In the genomic region with DNA sequence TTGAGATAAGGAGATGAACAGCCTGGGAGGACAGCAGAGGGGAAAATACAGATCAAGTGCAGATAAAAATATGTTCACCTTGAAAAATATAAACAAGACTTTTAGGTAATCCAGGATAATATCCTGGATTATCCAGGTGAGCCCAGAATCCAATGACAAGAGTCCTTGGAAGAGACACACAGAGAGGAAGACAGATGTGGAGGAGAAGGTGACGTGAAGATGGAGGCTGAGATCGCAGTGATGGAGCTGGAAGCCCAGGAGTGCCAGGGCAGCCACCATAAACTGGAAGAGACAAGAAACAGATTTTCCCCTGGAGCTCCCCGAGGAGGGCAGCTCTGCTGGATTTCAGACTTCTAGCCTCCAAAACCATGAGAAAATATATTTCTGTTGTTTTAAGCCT, we compare ENCODE assay signal across 22 cellular contexts.
DNase-seq lines count a peak whose midpoint lies in the region; ATAC-seq and TF ChIP-seq lines count a peak whose summit lies in the region.
"Had no signal": no experiment of that assay in that cellular context is flagged by ENCODE, and none has a peak within 500 bp of the region (broad histone marks: within the 10 kb centered on the region; RNA-seq: fewer than 3 reads in every experiment).

No MANE protein-coding gene starts in this region.

- H3K9me3 ChIP-seq in OCI-LY7 (ENCODE audit: low read length) = no peaks in the 10 kb centered on the region
- H3K9me3 ChIP-seq: Caco-2 had no signal

- CTCF ChIA-PET in OCI-LY7 (lab: Charles Lee; ENCODE audit: unreplicated experiment) = no interaction called here

- DNase-seq in SK-N-DZ (ENCODE audit: low spot score) (peak; percentile 67), caudate nucleus (lab: John Stamatoyannopoulos, UW) (no peak), progenitor cell of endocrine pancreas (ENCODE audit: low spot score, unreplicated experiment) (no peak), sciatic nerve (ENCODE audit: low spot score) (no peak), T1000 (lab: John Stamatoyannopoulos, UW) (no peak), OCI-LY7 (ENCODE audit: low spot score) (no peak)
- DNase-seq: Caco-2; CD8-positive, alpha-beta T cell; HCEC 1CT; KBM-7; MV-4-11; NCI-H1105; NCI-H1436 treated with DMSO at 0.1 percent for 48 hours; NCI-H187 treated with DMSO at 0.1 percent for 48 hours; NCI-H446; NCI-H524 treated with DMSO at 0.1 percent for 48 hours; NCI-H774; NK-92 treated with Interleukin-12 subunit alpha and Interleukin-12 subunit beta, amount 100 ng/mL, for 24 hours; RPMI8226; SHP77 had no signal

- H3K27me3 Mint-ChIP-seq in progenitor cell of endocrine pancreas = no peaks in the 10 kb centered on the region

- H3K36me3 ChIP-seq in OCI-LY7 (ENCODE audit: insufficient read depth, low read length) = no peaks in the 10 kb centered on the region

- no peaks in the 10 kb centered on the region for H3K9me2 ChIP-seq in OCI-LY7 (ENCODE audit: insufficient read depth, low read length)

- H3K36me3 Mint-ChIP-seq in progenitor cell of endocrine pancreas (ENCODE audit: insufficient read depth) = peaks cover 6% of the 10 kb centered on the region
- H3K36me3 Mint-ChIP-seq: CD8-positive, alpha-beta T cell had no signal

- no peak overlapping the region for H2AFZ ChIP-seq in OCI-LY7 (ENCODE audit: low read length)

- no peaks in the 10 kb centered on the region for H4K20me1 ChIP-seq in OCI-LY7 (ENCODE audit: insufficient read depth, low read length)

- no peaks in the 10 kb centered on the region for H3K9me3 Mint-ChIP-seq in progenitor cell of endocrine pancreas (ENCODE audit: low read depth)
- H3K9me3 Mint-ChIP-seq: CD8-positive, alpha-beta T cell had no signal

- intact Hi-C loops in sciatic nerve (cut with DNase I) (no loop called here), OCI-LY7 (cut with micrococcal nuclease; ENCODE audit: unreplicated experiment) (no loop called here)

- H3K4me1 ChIP-seq in OCI-LY7 (ENCODE audit: insufficient read depth, low read length, poor library complexity, severe bottlenecking) = no peaks in the 10 kb centered on the region
- H3K4me1 ChIP-seq: Caco-2 had no signal

- BruUV-seq in OCI-LY7 (replicated peaks; lab: Mats Ljungman, UMichigan) = no TSS peak

- no peak overlapping the region for H3K4me3 Mint-ChIP-seq in progenitor cell of endocrine pancreas (ENCODE audit: low read depth)
- H3K4me3 Mint-ChIP-seq: CD8-positive, alpha-beta T cell had no signal

- TF ChIP-seq CTCF in progenitor cell of endocrine pancreas (IDR thresholded peaks at IDR 0.05; ENCODE audit: unreplicated experiment) (no peak), OCI-LY7 (conservative IDR thresholded peaks at IDR 0.05; ENCODE audit: low read length) (no peak)

- no peak overlapping the region for H3K4me2 ChIP-seq in OCI-LY7 (ENCODE audit: low read length)

- H3K27ac Mint-ChIP-seq in progenitor cell of endocrine pancreas = peak overlapping the region; percentile 21
- H3K27ac Mint-ChIP-seq: CD8-positive, alpha-beta T cell had no signal

- ATAC-seq in sciatic nerve = no peak
- ATAC-seq: CD8-positive, alpha-beta T cell had no signal

- H3K27ac ChIP-seq in caudate nucleus (ENCODE audit: low read depth, low read length) (peak overlapping the region; percentile 23), layer of hippocampus (ENCODE audit: low read depth, low read length) (peak overlapping the region; percentile 60), OCI-LY7 (ENCODE audit: low read depth, low read length, poor library complexity, severe bottlenecking) (no peak overlapping the region)
- H3K27ac ChIP-seq: C4-2B had no signal

- no peak overlapping the region for H3K4me3 ChIP-seq in OCI-LY7 (ENCODE audit: low read depth, low read length, poor library complexity, severe bottlenecking)

- H3K4me1 Mint-ChIP-seq in progenitor cell of endocrine pancreas (ENCODE audit: low read depth) = peaks cover 13% of the 10 kb centered on the region

- no peaks in the 10 kb centered on the region for H3K27me3 ChIP-seq in layer of hippocampus (ENCODE audit: control insufficient read depth, insufficient read depth, low read length)

- POLR2A ChIA-PET in OCI-LY7 (lab: Charles Lee) = no interaction called here

- H3K79me2 ChIP-seq in OCI-LY7 (ENCODE audit: insufficient read depth, low read depth, low read length) = no peaks in the 10 kb centered on the region
